ENCODE assay signal across 16 cellular contexts in the genomic region with DNA sequence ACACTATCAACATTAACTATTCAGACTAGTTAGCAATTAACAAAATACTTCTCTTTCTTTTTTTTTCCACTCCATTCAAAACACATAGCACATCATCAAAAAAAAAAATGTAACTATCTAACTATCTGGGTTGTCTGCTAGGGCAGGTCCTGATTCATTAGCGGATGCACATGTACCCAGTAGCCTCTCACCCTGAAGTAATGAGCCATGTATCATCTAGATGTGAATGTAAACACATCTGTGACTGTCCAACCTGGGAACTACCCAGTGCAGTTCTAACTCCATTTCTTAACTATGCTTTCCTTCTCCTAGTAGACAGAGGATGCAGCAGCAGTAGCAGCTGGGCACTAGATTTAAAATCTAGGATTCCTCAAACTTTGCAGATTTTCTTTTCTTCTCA.
"Had no signal": no experiment of that assay in that cellular context is flagged by ENCODE, and none has a peak within 500 bp of the region (broad histone marks: within the 10 kb centered on the region; RNA-seq: fewer than 3 reads in every experiment).

No MANE protein-coding gene starts in this region.

- H3K27me3 ChIP-seq: esophagus squamous epithelium, left lung had no signal

- DNase-seq: activated CD4-positive, alpha-beta memory T cell treated with anti-CD3 and anti-CD28 coated beads for 36 hours; activated CD4-positive, alpha-beta T cell treated with anti-CD3 and anti-CD28 coated beads for 36 hours; activated CD8-positive, alpha-beta memory T cell treated with anti-CD3 and anti-CD28 coated beads, Interleukin-2, amount 10 ng/mL, durations not matched to agents 7 days and 5 days; activated naive CD4-positive, alpha-beta T cell treated with anti-CD3 and anti-CD28 coated beads, Interleukin-2, amount 50 U/mL, for 16 hours; activated T-cell treated with anti-CD3 and anti-CD28 coated beads, Interleukin-2, amount 50 U/mL, for 1 hour; amniotic stem cell; cortex of kidney; effector CD4-positive, alpha-beta T cell; esophagus squamous epithelium; head of caudate nucleus; immature natural killer cell; left lung; mucosa of descending colon; naive thymus-derived CD4-positive, alpha-beta T cell; T-helper 17 cell had no signal

- H3K36me3 ChIP-seq: esophagus squamous epithelium, left lung had no signal

- H3K9ac ChIP-seq: parathyroid adenoma had no signal

- H3K27ac ChIP-seq: esophagus squamous epithelium, left lung, parathyroid adenoma had no signal

- H3K4me1 ChIP-seq: esophagus squamous epithelium, left lung, parathyroid adenoma had no signal

- H2AFZ ChIP-seq: parathyroid adenoma had no signal

- H3K9me3 ChIP-seq: esophagus squamous epithelium, left lung, mucosa of descending colon had no signal

- H3K4me3 ChIP-seq: esophagus squamous epithelium, left lung, mucosa of descending colon had no signal

- H3K79me2 ChIP-seq: parathyroid adenoma had no signal
